In the genomic region with DNA sequence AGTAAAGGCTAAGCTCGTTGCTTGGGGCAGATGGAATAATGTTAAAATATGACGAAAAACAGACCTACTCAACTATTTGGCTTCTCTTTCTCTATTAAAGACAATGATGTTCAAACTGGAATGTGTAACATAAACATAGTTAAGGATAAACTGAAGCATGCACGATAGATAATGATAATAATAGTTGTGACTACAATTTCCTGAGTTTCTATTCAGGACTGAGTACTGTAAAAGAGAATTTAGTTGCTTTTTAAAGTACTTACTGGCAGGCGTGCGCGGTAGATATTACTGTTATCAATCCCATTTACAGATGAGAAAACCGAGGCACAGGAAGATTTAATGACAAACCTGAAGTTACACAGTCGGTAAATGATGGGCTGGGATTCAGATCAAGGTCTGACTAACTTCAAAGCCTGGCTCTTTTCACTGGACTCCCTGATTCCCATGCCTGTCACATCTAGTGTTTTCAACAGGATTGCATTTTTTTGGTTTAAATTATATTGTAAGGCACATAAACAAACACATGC, we compare ENCODE assay signal across 19 cellular contexts.
A peak's percentile ranks its signal among the peaks of the same experiment; 100 is the strongest.
DNase-seq lines count a peak whose midpoint lies in the region; ATAC-seq and TF ChIP-seq lines count a peak whose summit lies in the region.
"Had no signal": no experiment of that assay in that cellular context is flagged by ENCODE, and none has a peak within 500 bp of the region (broad histone marks: within the 10 kb centered on the region; RNA-seq: fewer than 3 reads in every experiment).

No MANE protein-coding gene starts in this region.

- H3K18ac ChIP-seq in mesenchymal stem cell (ENCODE audit: low read depth in 1 of 2, low read length in 2 of 2), result no peak overlapping the region

- no peak overlapping the region for H3K14ac ChIP-seq in mesenchymal stem cell (ENCODE audit: low read length in 2 of 2)

- no peak overlapping the region for H2BK120ac ChIP-seq in mesenchymal stem cell (ENCODE audit: low read depth, low read length)

- H3K4me1 Mint-ChIP-seq in type B pancreatic cell (ENCODE audit: unreplicated experiment), result peaks cover 52% of the 10 kb centered on the region
- peaks cover 51% of the 10 kb centered on the region for H3K4me1 Mint-ChIP-seq in stimulated activated effector memory CD8-positive, alpha-beta T cell treated with anti-CD3 and anti-CD28 coated beads, Interleukin-12 subunit alpha, Interleukin-12 subunit beta, amount 100 ng/mL, for 72 hours

- no peaks in the 10 kb centered on the region for H3K36me3 Mint-ChIP-seq in type B pancreatic cell
- peaks cover 7% of the 10 kb centered on the region for H3K36me3 Mint-ChIP-seq in stimulated activated effector memory CD8-positive, alpha-beta T cell treated with anti-CD3 and anti-CD28 coated beads, Interleukin-12 subunit alpha, Interleukin-12 subunit beta, amount 100 ng/mL, for 72 hours

- H2BK5ac ChIP-seq in mesenchymal stem cell (ENCODE audit: low read depth, low read length, poor library complexity, severe bottlenecking), result no peak overlapping the region

- peaks cover 4% of the 10 kb centered on the region for H3K9me3 Mint-ChIP-seq in type B pancreatic cell
- no peaks in the 10 kb centered on the region for H3K9me3 Mint-ChIP-seq in stimulated activated effector memory CD8-positive, alpha-beta T cell treated with anti-CD3 and anti-CD28 coated beads, Interleukin-12 subunit alpha, Interleukin-12 subunit beta, amount 100 ng/mL, for 72 hours

- H3K27me3 ChIP-seq in heart right ventricle, result no peaks in the 10 kb centered on the region
- H3K27me3 ChIP-seq in mesenchymal stem cell (ENCODE audit: control insufficient read depth in 1 of 2, insufficient read depth in 1 of 2, low read length in 2 of 2), result no peaks in the 10 kb centered on the region
- H3K27me3 ChIP-seq: breast epithelium, foreskin keratinocyte had no signal

- H4K91ac ChIP-seq in mesenchymal stem cell (ENCODE audit: low read length), result no peak overlapping the region

- no peak overlapping the region for H3K4me2 ChIP-seq in mesenchymal stem cell (ENCODE audit: low read length, poor library complexity, severe bottlenecking)

- H3K27me3 Mint-ChIP-seq in type B pancreatic cell, result no peaks in the 10 kb centered on the region
- H3K27me3 Mint-ChIP-seq: naive thymus-derived CD4-positive, alpha-beta T cell; stimulated activated naive CD8-positive, alpha-beta T cell treated with anti-CD3 and anti-CD28 coated beads, Interleukin-15, Interleukin-2, amounts not matched to agents 100 ng/mL and 50 ng/mL, for 24 hours had no signal

- no peak overlapping the region for H4K8ac ChIP-seq in mesenchymal stem cell (ENCODE audit: low read length)

- 60 to 67% methylated on average over 8 of the region's 8 CpGs for WGBS in heart right ventricle, 2 donors
- 30% methylated on average over 6 of the region's 8 CpGs for WGBS in mesenchymal stem cell

- H3K23ac ChIP-seq in mesenchymal stem cell (ENCODE audit: low read length in 2 of 2), result no peak overlapping the region

- H3K4me3 ChIP-seq in heart right ventricle (no peak overlapping the region), cardiac fibroblast (replicated peaks in 1 of 2; ENCODE audit: low read depth in 2 of 2, low read length in 2 of 2) (no peak overlapping the region), mesenchymal stem cell (ENCODE audit: insufficient read depth in 1 of 2, low read depth in 1 of 2, low read length in 2 of 2) (no peak overlapping the region)
- H3K4me3 ChIP-seq: breast epithelium had no signal

- no peak for ATAC-seq in heart right ventricle
- ATAC-seq in left ventricle myocardium superior, result no peak
- no peak for ATAC-seq in stimulated activated effector memory CD8-positive, alpha-beta T cell treated with anti-CD3 and anti-CD28 coated beads, Interleukin-12 subunit alpha, Interleukin-12 subunit beta, amount 100 ng/mL, for 72 hours
- ATAC-seq: foreskin keratinocyte, left lobe of liver had no signal

- DNase-seq in heart right ventricle (no peak), left ventricle myocardium superior (no peak), cardiac fibroblast (ENCODE audit: low read depth in 2 of 2) (peak; percentile 54 to 56), mesenchymal stem cell (peak; percentile 74), type B pancreatic cell (ENCODE audit: extremely low spot score, unreplicated experiment) (no peak), GOT3 (lab: John Stamatoyannopoulos, UW) (no peak)
- DNase-seq in stimulated activated effector memory CD8-positive, alpha-beta T cell treated with anti-CD3 and anti-CD28 coated beads, Interleukin-12 subunit alpha, Interleukin-12 subunit beta, amount 100 ng/mL, for 72 hours (ENCODE audit: low spot score in 2 of 2), result no peak
- no peak for DNase-seq in effector CD8-positive, alpha-beta T cell (lab: John Stamatoyannopoulos, UW)
- DNase-seq: activated CD8-positive, alpha-beta memory T cell treated with anti-CD3 and anti-CD28 coated beads, Interleukin-2, amount 50 U/mL, for 48 hours; DMS53; effector CD4-positive, alpha-beta T cell; foreskin keratinocyte; H7; Kasumi-1; OCI-M1 had no signal

- H3K4me1 ChIP-seq in heart right ventricle, result peaks cover 25 to 81% (median 66%) of the 10 kb centered on the region in 9 donors
- peaks cover 9% of the 10 kb centered on the region for H3K4me1 ChIP-seq in mesenchymal stem cell (ENCODE audit: control insufficient read depth, insufficient read depth, low read depth, low read length)

- no peak overlapping the region for H2AK5ac ChIP-seq in mesenchymal stem cell (ENCODE audit: low read length, severe bottlenecking)

- no peak for TF ChIP-seq CTCF in heart right ventricle (IDR thresholded peaks at IDR 0.05)
- no peak for TF ChIP-seq CTCF in cardiac fibroblast (IDR thresholded peaks at IDR 0.05; ENCODE audit: low read depth, low read length)
- no peak for TF ChIP-seq CTCF in type B pancreatic cell (conservative IDR thresholded peaks at IDR 0.05)

- no peaks in the 10 kb centered on the region for H3K36me3 ChIP-seq in heart right ventricle
- no peaks in the 10 kb centered on the region for H3K36me3 ChIP-seq in mesenchymal stem cell (ENCODE audit: control insufficient read depth in 1 of 2, insufficient read depth in 2 of 2, low read depth in 1 of 2, low read length in 2 of 2)
- H3K36me3 ChIP-seq: breast epithelium had no signal

- intact Hi-C loops in heart right ventricle (cut with DNase I) (no loop called here), left ventricle myocardium superior (cut with micrococcal nuclease) (no loop called here)

- no peak overlapping the region for H2AFZ ChIP-seq in mesenchymal stem cell (ENCODE audit: low read depth, low read length)

- H2BK12ac ChIP-seq in mesenchymal stem cell (ENCODE audit: low read length in 2 of 2), result no peak overlapping the region

- H3K27ac ChIP-seq in heart right ventricle (peak overlapping the region in 8 of 10 donors; percentile 79 to 93 (median 90)), mesenchymal stem cell (ENCODE audit: low read length, poor library complexity, severe bottlenecking) (no peak overlapping the region)
- H3K27ac ChIP-seq: foreskin keratinocyte had no signal

- H3K4me3 Mint-ChIP-seq in type B pancreatic cell, result no peak overlapping the region
- H3K4me3 Mint-ChIP-seq in stimulated activated effector memory CD8-positive, alpha-beta T cell treated with anti-CD3 and anti-CD28 coated beads, Interleukin-12 subunit alpha, Interleukin-12 subunit beta, amount 100 ng/mL, for 72 hours, result no peak overlapping the region
- H3K4me3 Mint-ChIP-seq: naive thymus-derived CD4-positive, alpha-beta T cell; stimulated activated naive CD8-positive, alpha-beta T cell treated with anti-CD3 and anti-CD28 coated beads, Interleukin-15, Interleukin-2, amounts not matched to agents 100 ng/mL and 50 ng/mL, for 24 hours had no signal

- H3K79me1 ChIP-seq in mesenchymal stem cell (replicated peaks; ENCODE audit: low read length, poor library complexity, severe bottlenecking), result peaks cover 3% of the 10 kb centered on the region

- H2BK15ac ChIP-seq in mesenchymal stem cell (ENCODE audit: low read depth, poor library complexity, severe bottlenecking), result no peak overlapping the region

- H3K27ac Mint-ChIP-seq in type B pancreatic cell, result peak overlapping the region; percentile 65
- no peak overlapping the region for H3K27ac Mint-ChIP-seq in stimulated activated effector memory CD8-positive, alpha-beta T cell treated with anti-CD3 and anti-CD28 coated beads, Interleukin-12 subunit alpha, Interleukin-12 subunit beta, amount 100 ng/mL, for 72 hours
- H3K27ac Mint-ChIP-seq: naive thymus-derived CD4-positive, alpha-beta T cell had no signal

- H3K9me3 ChIP-seq in heart right ventricle (no peaks in the 10 kb centered on the region), mesenchymal stem cell (ENCODE audit: control insufficient read depth, low read length) (no peaks in the 10 kb centered on the region)
- H3K9me3 ChIP-seq: breast epithelium had no signal

- H3K4ac ChIP-seq in mesenchymal stem cell (ENCODE audit: low read depth in 1 of 2, low read length in 2 of 2), result no peak overlapping the region

- H3K9ac ChIP-seq in mesenchymal stem cell (ENCODE audit: low read length), result no peak overlapping the region

Comparison
In these comparisons a context has a peak if more than half of its experiments do, and no peak if none do; other contexts are left out.
1. DNase-seq: peak in cardiac fibroblast (2 of 2) and mesenchymal stem cell (single experiment); none in heart right ventricle (0 of 2), left ventricle myocardium superior (single experiment), type B pancreatic cell (single experiment), stimulated activated effector memory CD8-positive, alpha-beta T cell treated with anti-CD3 and anti-CD28 coated beads, Interleukin-12 subunit alpha, Interleukin-12 subunit beta, amount 100 ng/mL, for 72 hours (0 of 2), effector CD8-positive, alpha-beta T cell (single experiment) and GOT3 (single experiment).